In the genomic region with DNA sequence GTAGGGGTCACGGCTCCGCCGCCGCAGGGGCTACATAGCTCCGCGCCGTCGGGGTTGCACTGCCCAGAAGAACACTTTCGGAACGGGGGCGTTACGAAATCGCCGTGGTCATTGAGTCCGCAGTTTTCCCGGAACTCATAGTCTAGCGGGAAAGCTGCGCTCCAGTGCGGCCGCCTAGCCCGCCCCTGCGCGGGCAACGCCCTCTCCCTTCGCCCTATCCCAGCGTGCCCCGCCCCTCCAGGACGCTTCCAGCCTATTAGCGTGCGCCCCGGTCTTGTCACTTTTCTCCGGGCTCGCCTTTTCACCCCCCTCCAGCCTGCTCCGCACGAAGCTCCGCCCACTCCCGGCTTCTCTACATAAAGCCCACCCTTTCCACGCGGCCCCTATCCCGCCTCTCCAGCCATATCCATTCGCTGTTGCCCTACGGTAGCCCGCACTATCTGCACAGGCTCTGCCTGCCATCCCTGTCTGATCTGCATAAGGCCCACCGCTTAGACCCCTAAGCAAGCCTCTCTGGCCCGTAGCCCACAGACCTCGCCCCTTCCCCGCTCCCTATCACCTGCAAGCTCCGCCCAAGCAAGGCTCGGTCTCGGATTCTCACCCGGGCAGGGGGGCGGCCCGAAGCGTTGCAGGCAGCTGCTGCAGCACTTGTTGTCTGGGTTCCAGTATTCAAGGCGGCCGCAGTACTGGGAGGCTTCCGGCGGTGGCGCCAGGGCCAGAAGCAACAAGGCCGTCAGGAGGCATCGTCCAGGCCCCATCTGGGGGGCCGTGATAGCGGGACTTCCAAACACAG, we compare ENCODE assay signal across 1 cellular context.
A peak's percentile ranks its signal among the peaks of the same experiment; 100 is the strongest.
TF ChIP-seq lines count a peak whose summit lies in the region.

No MANE protein-coding gene starts in this region.

TF ChIP-seq in IMR-90, 13 proteins besides CTCF, POLR2A, EP300 and RAD21 (continued from another document):
- TF ChIP-seq MXI1 (IDR thresholded peaks at IDR 0.05; ENCODE audit: borderline replicate concordance, low read depth, low read length) = peak; percentile 82
- TF ChIP-seq, protein P1, sequence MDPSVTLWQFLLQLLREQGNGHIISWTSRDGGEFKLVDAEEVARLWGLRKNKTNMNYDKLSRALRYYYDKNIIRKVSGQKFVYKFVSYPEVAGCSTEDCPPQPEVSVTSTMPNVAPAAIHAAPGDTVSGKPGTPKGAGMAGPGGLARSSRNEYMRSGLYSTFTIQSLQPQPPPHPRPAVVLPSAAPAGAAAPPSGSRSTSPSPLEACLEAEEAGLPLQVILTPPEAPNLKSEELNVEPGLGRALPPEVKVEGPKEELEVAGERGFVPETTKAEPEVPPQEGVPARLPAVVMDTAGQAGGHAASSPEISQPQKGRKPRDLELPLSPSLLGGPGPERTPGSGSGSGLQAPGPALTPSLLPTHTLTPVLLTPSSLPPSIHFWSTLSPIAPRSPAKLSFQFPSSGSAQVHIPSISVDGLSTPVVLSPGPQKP (IDR thresholded peaks at IDR 0.05; ENCODE audit: borderline replicate concordance, low read depth, low read length) = no peak
- TF ChIP-seq CEBPB (IDR thresholded peaks at IDR 0.05; ENCODE audit: low read depth, low read length) = peak; percentile 91
- TF ChIP-seq MAZ (IDR thresholded peaks at IDR 0.05; ENCODE audit: borderline replicate concordance, low read depth, low read length) = peak; percentile 73; the same call in 1 of the 2 replicates
- TF ChIP-seq NFE2L2 (IDR thresholded peaks at IDR 0.05; ENCODE audit: low read depth, low read length) = no peak
